ENCODE assay signal across 22 cellular contexts in genomic region chr5:106414342-106414741, GRCh38.
"Had no signal": no experiment of that assay in that cellular context is flagged by ENCODE, and none has a peak within 500 bp of the region (broad histone marks: within the 10 kb centered on the region; RNA-seq: fewer than 3 reads in every experiment).

No MANE protein-coding gene starts in this region.

- H3K9me3 ChIP-seq: esophagus muscularis mucosa, gastroesophageal sphincter, heart left ventricle, left lung, lower lobe of right lung, mucosa of descending colon had no signal

- H3K36me3 ChIP-seq: esophagus muscularis mucosa, gastroesophageal sphincter, heart left ventricle, left lung, lower lobe of right lung had no signal

- H3K4me1 ChIP-seq: esophagus muscularis mucosa, gastroesophageal sphincter, heart left ventricle, left lung, lower lobe of right lung had no signal

- DNase-seq: dermis blood vessel endothelial cell; dorsolateral prefrontal cortex; effector CD4-positive, alpha-beta T cell; effector memory CD4-positive, alpha-beta T cell; foreskin keratinocyte; heart left ventricle; hypothalamus; immature natural killer cell; islet precursor cell; kidney; kidney glomerular epithelial cell; left colon; left lung; left ventricle myocardium superior; lower lobe of right lung; mesenchymal stem cell; mucosa of descending colon; naive B cell had no signal

- H3K4me3 ChIP-seq: coronary artery, dorsolateral prefrontal cortex, esophagus muscularis mucosa, gastroesophageal sphincter, heart left ventricle, hepatocyte, left lung, lower lobe of right lung, mucosa of descending colon had no signal

- H3K27ac ChIP-seq: coronary artery, dorsolateral prefrontal cortex, esophagus muscularis mucosa, foreskin keratinocyte, gastroesophageal sphincter, heart left ventricle, hepatocyte, left lung, lower lobe of right lung had no signal

- ATAC-seq: foreskin keratinocyte, gastroesophageal sphincter, heart left ventricle, left colon, left lung, left ventricle myocardium superior, lower lobe of right lung, mucosa of descending colon had no signal
